In genomic region chr4:184506527-184507121, GRCh38 we compare ENCODE assay signal across 8 cellular contexts.
A peak's percentile ranks its signal among the peaks of the same experiment; 100 is the strongest.
DNase-seq lines count a peak whose midpoint lies in the region; ATAC-seq and TF ChIP-seq lines count a peak whose summit lies in the region.

No MANE protein-coding gene starts in this region.

- H3K9ac ChIP-seq in DND-41 (ENCODE audit: low read depth, low read length) (no peak overlapping the region), SU-DHL-6 (ENCODE audit: low read length) (no peak overlapping the region; the same call in 1 of the 2 replicates)

- ATAC-seq in DND-41 (ENCODE audit: insufficient read depth, low read depth) (peak; percentile 78), GM19328 (IDR thresholded peaks at IDR 0.05; ENCODE audit: unreplicated experiment) (peak; percentile 95), HG03108 (IDR thresholded peaks at IDR 0.05; ENCODE audit: unreplicated experiment) (peak; percentile 94)

- no peaks in the 10 kb centered on the region for H3K9me2 ChIP-seq in SU-DHL-6 (replicated peaks; ENCODE audit: insufficient read depth, low read length)

- H3K9me3 ChIP-seq in DND-41 (ENCODE audit: insufficient read depth, low read length, severe bottlenecking) (no peaks in the 10 kb centered on the region), SU-DHL-6 (ENCODE audit: insufficient read depth, low read length) (no peaks in the 10 kb centered on the region)

- H4K20me1 ChIP-seq in DND-41 (ENCODE audit: insufficient read depth, low read length) (no peaks in the 10 kb centered on the region), SU-DHL-6 (ENCODE audit: low read depth, low read length) (no peaks in the 10 kb centered on the region)

- H3F3A ChIP-seq in SU-DHL-6 (ENCODE audit: insufficient read depth), result no peaks in the 10 kb centered on the region

- H3K4me3 ChIP-seq in DND-41 (ENCODE audit: low read depth in 1 of 2, low read length in 2 of 2), result no peak overlapping the region
- no peak overlapping the region for H3K4me3 ChIP-seq in SU-DHL-6 (ENCODE audit: insufficient read depth, low read length, poor library complexity, severe bottlenecking)

- TF ChIP-seq CTCF in DND-41 (IDR thresholded peaks at IDR 0.05; ENCODE audit: borderline replicate concordance, extremely low read depth, low read length, poor library complexity, severe bottlenecking) (peak; percentile 33), SU-DHL-6 (IDR thresholded peaks at IDR 0.05; ENCODE audit: insufficient read depth, low read length, poor library complexity, severe bottlenecking) (no peak)

- H3K27ac ChIP-seq in DND-41 (ENCODE audit: low read length) (no peak overlapping the region), SU-DHL-6 (ENCODE audit: low read depth, low read length) (no peak overlapping the region), substantia nigra (ENCODE audit: low read depth, low read length, poor library complexity, severe bottlenecking) (peak overlapping the region; percentile 54)

- H3K27me3 ChIP-seq in DND-41 (ENCODE audit: insufficient read depth, low read length, poor library complexity), result no peaks in the 10 kb centered on the region
- no peaks in the 10 kb centered on the region for H3K27me3 ChIP-seq in SU-DHL-6 (ENCODE audit: low read length)

- H3K79me2 ChIP-seq in DND-41 (ENCODE audit: insufficient read depth, low read length), result no peaks in the 10 kb centered on the region
- no peaks in the 10 kb centered on the region for H3K79me2 ChIP-seq in SU-DHL-6 (ENCODE audit: insufficient read depth, low read length)

- peak; percentile 15 for DNase-seq in DND-41
- DNase-seq in germinal center (ENCODE audit: low spot score), result peak; percentile 80
- peak in 31 of 49 donors; percentile 1 to 63 (median 23) for DNase-seq in substantia nigra (lab: John Stamatoyannopoulos, UW)
- DNase-seq in NCI-H1417 treated with DMSO at 0.1 percent for 48 hours (lab: John Stamatoyannopoulos, UW), result no peak
- no peak for DNase-seq in NCI-H510A treated with DMSO at 0.1 percent for 48 hours (lab: John Stamatoyannopoulos, UW)

- H3K4me1 ChIP-seq in DND-41 (ENCODE audit: insufficient read depth, low read length), result peaks cover 10% of the 10 kb centered on the region

- H3K36me3 ChIP-seq in DND-41 (ENCODE audit: insufficient read depth, low read length), result no peaks in the 10 kb centered on the region
- H3K36me3 ChIP-seq in SU-DHL-6 (ENCODE audit: low read length), result no peaks in the 10 kb centered on the region

- no peak overlapping the region for H2AFZ ChIP-seq in DND-41 (ENCODE audit: low read depth, low read length)
- no peak overlapping the region for H2AFZ ChIP-seq in SU-DHL-6 (ENCODE audit: low read depth, low read length, severe bottlenecking)

- H3K4me2 ChIP-seq in DND-41 (ENCODE audit: insufficient read depth, low read length) (no peak overlapping the region), SU-DHL-6 (ENCODE audit: low read depth, low read length, poor library complexity, severe bottlenecking) (peak overlapping the region; percentile 40)

Comparison
In these comparisons a context has a peak if more than half of its experiments do, and no peak if none do; other contexts are left out.
1. DNase-seq: peak in DND-41 (single experiment), germinal center (single experiment) and substantia nigra (31 of 49); none in NCI-H1417 treated with DMSO at 0.1 percent for 48 hours (single experiment) and NCI-H510A treated with DMSO at 0.1 percent for 48 hours (single experiment).
2. Peak in every context shown above with its lines, with median percentiles within 50 percentile points of each other: ATAC-seq.